In the genomic region with DNA sequence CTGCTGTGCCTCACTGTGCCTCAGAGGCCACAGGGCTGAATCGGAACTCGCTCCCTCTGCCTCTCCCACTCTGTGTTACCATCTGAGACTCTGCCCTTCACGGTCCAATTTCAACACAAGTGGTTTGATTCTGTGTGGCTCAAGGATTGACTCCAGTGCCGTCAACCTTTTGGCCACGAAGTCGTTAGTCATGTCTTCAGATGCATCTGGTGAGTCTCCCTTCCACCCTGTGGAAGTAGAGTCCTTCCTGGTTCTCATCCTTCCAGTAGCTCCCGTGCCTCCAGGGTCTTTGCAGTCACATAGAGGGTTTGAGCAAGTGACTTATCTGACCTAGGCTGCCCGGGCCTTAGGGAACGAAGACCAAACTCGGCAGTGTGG, we compare ENCODE assay signal across 23 cellular contexts. TPM values are rescaled to one million over a fixed set of nuclear protein-coding genes. Genes with fewer than 3 reads are reported as not detected.
DNase-seq lines count a peak whose midpoint lies in the region; ATAC-seq and TF ChIP-seq lines count a peak whose summit lies in the region.
"Had no signal": no experiment of that assay in that cellular context is flagged by ENCODE, and none has a peak within 500 bp of the region (broad histone marks: within the 10 kb centered on the region; RNA-seq: fewer than 3 reads in every experiment).

No MANE protein-coding gene starts in this region.

- ATAC-seq in IMR-90 (ENCODE audit: low read depth) = no peak
- ATAC-seq: HCT116, Panc1 had no signal

- no peaks in the 10 kb centered on the region for H3K27me3 Mint-ChIP-seq in activated CD4-positive, alpha-beta T cell treated with anti-CD3 and anti-CD28 coated beads, Interleukin-2, amount 10 ng/mL, durations not matched to agents 24 days and 14 days
- H3K27me3 Mint-ChIP-seq in CD14-positive monocyte (ENCODE audit: low read depth in 3 of 3) = peaks cover 0 to 11% (median 0%) of the 10 kb centered on the region in 3 donors
- H3K27me3 Mint-ChIP-seq in nephron progenitor cell (ENCODE audit: low read depth, poor library complexity) = peaks cover 2% of the 10 kb centered on the region
- H3K27me3 Mint-ChIP-seq: CD4-positive, alpha-beta memory T cell had no signal

- peaks cover 28% of the 10 kb centered on the region for H3K36me3 Mint-ChIP-seq in activated CD4-positive, alpha-beta T cell treated with anti-CD3 and anti-CD28 coated beads, Interleukin-2, amount 10 ng/mL, durations not matched to agents 24 days and 14 days (ENCODE audit: low read depth)
- H3K36me3 Mint-ChIP-seq in CD14-positive monocyte (peaks cover 48 to 57% of the 10 kb centered on the region in 2 donors), nephron progenitor cell (ENCODE audit: low read depth) (peaks cover 21% of the 10 kb centered on the region)

- H3K14ac ChIP-seq in IMR-90 (replicated peaks; ENCODE audit: low read depth, low read length) = no peak overlapping the region

- no peak overlapping the region for H3K4ac ChIP-seq in IMR-90 (ENCODE audit: low read depth, low read length)

- no peak overlapping the region for H4K91ac ChIP-seq in IMR-90 (ENCODE audit: insufficient read depth, low read depth, low read length)

- no peak overlapping the region for H4K8ac ChIP-seq in IMR-90 (ENCODE audit: low read depth in 2 of 2, low read length in 2 of 2)

- H3K27ac ChIP-seq in IMR-90 (ENCODE audit: insufficient read depth, low read length) = no peak overlapping the region
- H3K27ac ChIP-seq: BLaER1 treated with 17β-estradiol and CSF1 and Interleukin-3, amounts not matched to agents 10 nM and 100 nM; HL-60; RWPE1 had no signal

- TF ChIP-seq POLR2A in IMR-90 (IDR thresholded peaks at IDR 0.05; ENCODE audit: low read depth, low read length) = no peak

- H3K23ac ChIP-seq in IMR-90 (ENCODE audit: low read depth, low read length) = no peak overlapping the region

- H4K5ac ChIP-seq in IMR-90 (ENCODE audit: low read depth, low read length) = no peak overlapping the region

- no peak overlapping the region for H3K4me3 ChIP-seq in IMR-90 (ENCODE audit: insufficient read depth, low read depth, low read length)
- H3K4me3 ChIP-seq: BLaER1 treated with 17β-estradiol and CSF1 and Interleukin-3, amounts not matched to agents 10 nM and 100 nM had no signal

- H3K56ac ChIP-seq in IMR-90 (ENCODE audit: extremely low read depth, insufficient read depth, low read length) = no peak overlapping the region

- H2BK20ac ChIP-seq in IMR-90 (ENCODE audit: low read depth, low read length) = no peak overlapping the region

- CTCF ChIA-PET in IMR-90 (lab: Yijun Ruan, JAX) = no interaction called here

- H3K9ac ChIP-seq in IMR-90 (ENCODE audit: low read depth, low read length) = no peak overlapping the region
- H3K9ac ChIP-seq: BLaER1 treated with 17β-estradiol and CSF1 and Interleukin-3, amounts not matched to agents 10 nM and 100 nM had no signal

- no TSS peak for BruUV-seq in IMR-90 (replicated peaks; lab: Mats Ljungman, UMichigan)

- H3K27me3 ChIP-seq in IMR-90 (ENCODE audit: control insufficient read depth, insufficient read depth, low read length) = no peaks in the 10 kb centered on the region
- H3K27me3 ChIP-seq: BLaER1 treated with 17β-estradiol and CSF1 and Interleukin-3, amounts not matched to agents 10 nM and 100 nM had no signal

- no peaks in the 10 kb centered on the region for H3K9me3 Mint-ChIP-seq in activated CD4-positive, alpha-beta T cell treated with anti-CD3 and anti-CD28 coated beads, Interleukin-2, amount 10 ng/mL, durations not matched to agents 24 days and 14 days
- H3K9me3 Mint-ChIP-seq in CD14-positive monocyte = peaks cover 0 to 5% (median 0%) of the 10 kb centered on the region in 7 donors
- no peaks in the 10 kb centered on the region for H3K9me3 Mint-ChIP-seq in nephron progenitor cell
- H3K9me3 Mint-ChIP-seq: CD4-positive, alpha-beta memory T cell had no signal

- TF ChIP-seq CTCF in CD14-positive monocyte (IDR thresholded peaks at IDR 0.05) (no peak), IMR-90 (conservative IDR thresholded peaks at IDR 0.05; ENCODE audit: low read depth, low read length) (no peak), nephron progenitor cell (IDR thresholded peaks at IDR 0.05) (no peak)

- H3K27ac Mint-ChIP-seq in activated CD4-positive, alpha-beta T cell treated with anti-CD3 and anti-CD28 coated beads, Interleukin-2, amount 10 ng/mL, durations not matched to agents 24 days and 14 days = no peak overlapping the region
- H3K27ac Mint-ChIP-seq in CD14-positive monocyte (peak overlapping the region in 5 of 7 donors; percentile 36 to 65 (median 48)), nephron progenitor cell (peak overlapping the region; percentile 92)

- no peak overlapping the region for H2BK5ac ChIP-seq in IMR-90 (ENCODE audit: low read depth, low read length, poor library complexity, severe bottlenecking)

- H3K4me3 Mint-ChIP-seq in activated CD4-positive, alpha-beta T cell treated with anti-CD3 and anti-CD28 coated beads, Interleukin-2, amount 10 ng/mL, durations not matched to agents 24 days and 14 days = no peak overlapping the region
- H3K4me3 Mint-ChIP-seq in CD14-positive monocyte (no peak overlapping the region), nephron progenitor cell (no peak overlapping the region)
- H3K4me3 Mint-ChIP-seq: CD4-positive, alpha-beta memory T cell had no signal

- peaks cover 3% of the 10 kb centered on the region; the same call in 1 of the 2 replicates for H3K9me1 ChIP-seq in IMR-90 (ENCODE audit: insufficient read depth, low read length)

- H2BK15ac ChIP-seq in IMR-90 (ENCODE audit: low read depth, low read length) = no peak overlapping the region

- H3K36me3 ChIP-seq in IMR-90 (ENCODE audit: control insufficient read depth, insufficient read depth, low read length) = peaks cover 36% of the 10 kb centered on the region

- H3K4me1 ChIP-seq in IMR-90 (ENCODE audit: control insufficient read depth, insufficient read depth, low read length) = peaks cover 14% of the 10 kb centered on the region; the same call in 1 of the 2 replicates

- no peaks in the 10 kb centered on the region for H4K20me1 ChIP-seq in IMR-90 (ENCODE audit: insufficient read depth, low read length)

- no peak overlapping the region for H3K4me2 ChIP-seq in IMR-90 (ENCODE audit: low read depth, low read length)
- H3K4me2 ChIP-seq: BLaER1 treated with 17β-estradiol and CSF1 and Interleukin-3, amounts not matched to agents 10 nM and 100 nM had no signal

- H3K9me3 ChIP-seq in IMR-90 (ENCODE audit: control insufficient read depth, insufficient read depth, low read length) = no peaks in the 10 kb centered on the region
- H3K9me3 ChIP-seq: BLaER1 treated with 17β-estradiol and CSF1 and Interleukin-3, amounts not matched to agents 10 nM and 100 nM had no signal

- H2AFZ ChIP-seq in IMR-90 (replicated peaks; ENCODE audit: low read length, poor library complexity) = no peak overlapping the region

- H3K18ac ChIP-seq in IMR-90 (ENCODE audit: low read depth, low read length) = no peak overlapping the region

- DNase-seq in activated CD4-positive, alpha-beta T cell treated with anti-CD3 and anti-CD28 coated beads, Interleukin-2, amount 10 ng/mL, durations not matched to agents 24 days and 14 days = peak; percentile 54
- no peak for DNase-seq in activated CD4-positive, alpha-beta T cell treated with anti-CD3 and anti-CD28 coated beads, Interleukin-2, amount 50 U/mL, for 1 hour
- DNase-seq in CD14-positive monocyte (ENCODE audit: low spot score) (no peak), IMR-90 (no peak), nephron progenitor cell (no peak), NAMALWA (ENCODE audit: low spot score) (no peak), hippocampal formation (lab: John Stamatoyannopoulos, UW) (no peak), G401 (ENCODE audit: low spot score) (no peak)
- DNase-seq: CD4-positive, alpha-beta memory T cell; DMS 273 treated with DMSO at 0.1 percent for 48 hours; DMS79; EL; GF-D8; GOT3; NCI-H2029 treated with DMSO at 0.1 percent for 48 hours; NCI-H510A; NCI-H69; SHP77 had no signal

- dilution Hi-C loops in IMR-90 (cut with HindIII; ENCODE audit: low sequenced_read_pairs, unreplicated experiment) = no loop called here

- H3K79me1 ChIP-seq in IMR-90 (ENCODE audit: low read depth in 1 of 2, low read length in 2 of 2) = peaks cover 0 to 13% of the 10 kb centered on the region in 2 experiments; a peak in 1 of 4 replicates

- no peak for TF ChIP-seq RAD21 in IMR-90 (IDR thresholded peaks at IDR 0.05; ENCODE audit: low read length)

- intact Hi-C loops in activated CD4-positive, alpha-beta T cell treated with anti-CD3 and anti-CD28 coated beads, Interleukin-2, amount 10 ng/mL, durations not matched to agents 24 days and 14 days (cut with micrococcal nuclease) = no loop called here
- intact Hi-C loops in CD14-positive monocyte (cut with micrococcal nuclease) (loop anchor here (10.0 kb wide), 1 partner anchor 315 kb away; no protein-coding TSS in a partner anchor), IMR-90 (cut with micrococcal nuclease) (no loop called here)

- H3K4me1 Mint-ChIP-seq in activated CD4-positive, alpha-beta T cell treated with anti-CD3 and anti-CD28 coated beads, Interleukin-2, amount 10 ng/mL, durations not matched to agents 24 days and 14 days = no peaks in the 10 kb centered on the region
- H3K4me1 Mint-ChIP-seq in CD14-positive monocyte (peaks cover 7% of the 10 kb centered on the region), nephron progenitor cell (peaks cover 40% of the 10 kb centered on the region)
- H3K4me1 Mint-ChIP-seq: CD4-positive, alpha-beta memory T cell had no signal

- no peak overlapping the region for H2BK120ac ChIP-seq in IMR-90 (ENCODE audit: low read depth, low read length)

- in situ Hi-C loops in IMR-90 (cut with MboI; ENCODE audit: low sequenced_read_pairs) (loop anchor here (10.0 kb wide), 2 partner anchors 135 to 315 kb away; no protein-coding TSS in a partner anchor), G401 (cut with HindIII; ENCODE audit: low sequenced_read_pairs) (loop anchor here (25.0 kb wide), 1 partner anchor 167 kb away; no protein-coding TSS in a partner anchor)

- POLR2A ChIA-PET in IMR-90 (lab: Charles Lee; ENCODE audit: unreplicated experiment) = no interaction called here

- 69% methylated on average over 8 of the region's 10 CpGs; no CpG with 5 or more reads in 1 of the 2 experiments for WGBS in IMR-90 (ENCODE audit: extremely low coverage in 2 of 2, insufficient read length in 1 of 2), 2 experiments

- peak overlapping the region; percentile 9; the same call in 1 of the 2 replicates for H2AK5ac ChIP-seq in IMR-90 (ENCODE audit: low read depth, low read length)

- no peak overlapping the region for H2AK9ac ChIP-seq in IMR-90 (replicated peaks; ENCODE audit: low read depth, low read length, poor library complexity)

TF ChIP-seq in IMR-90, 13 proteins besides CTCF, POLR2A, EP300 and RAD21:
- TF ChIP-seq BHLHE40 (IDR thresholded peaks at IDR 0.05; ENCODE audit: low read depth, low read length) (no peak), CHD1 (IDR thresholded peaks at IDR 0.05; ENCODE audit: low read depth, low read length) (no peak)

RNA-seq across cellular contexts. Expression of gene PGS1, which starts 51.2 kb away (rescaled TPM):
- 65.6 and 67.8 TPM in 2 replicates for total RNA-seq in activated CD4-positive, alpha-beta T cell treated with anti-CD3 and anti-CD28 coated beads, Interleukin-2, amount 10 ng/mL, durations not matched to agents 24 days and 14 days
- 10 to 100 TPM; 26.0 to 28.0 TPM for polyA plus RNA-seq in CD14-positive monocyte
- 14.4 and 18.5 TPM in 2 replicates for total RNA-seq in IMR-90 (2012; rRNA removed)
- polyA plus RNA-seq in IMR-90 (2012; rRNA removed) = 35.5 and 43.2 TPM in 2 replicates
- polyA plus RNA-seq in IMR-90 (2012; cell fraction: cytosol; rRNA removed) = 26.3 and 45.8 TPM in 2 replicates
- 189 and 191 TPM in 2 replicates for polyA plus RNA-seq in IMR-90 (2012; cell fraction: nucleus; rRNA removed; ENCODE audit: low replicate concordance)
- 16.3 and 43.0 TPM in 2 replicates for total RNA-seq in G401 (2014; rRNA removed; shearing (Covaris generic))

Comparison
In these comparisons a context has a peak if more than half of its experiments do, and no peak if none do; other contexts are left out.
1. intact Hi-C loops: an anchor here in CD14-positive monocyte (10.0 kb wide); none called in activated CD4-positive, alpha-beta T cell treated with anti-CD3 and anti-CD28 coated beads, Interleukin-2, amount 10 ng/mL, durations not matched to agents 24 days and 14 days and IMR-90.